ENCODE assay signal across 21 cellular contexts in the genomic region with DNA sequence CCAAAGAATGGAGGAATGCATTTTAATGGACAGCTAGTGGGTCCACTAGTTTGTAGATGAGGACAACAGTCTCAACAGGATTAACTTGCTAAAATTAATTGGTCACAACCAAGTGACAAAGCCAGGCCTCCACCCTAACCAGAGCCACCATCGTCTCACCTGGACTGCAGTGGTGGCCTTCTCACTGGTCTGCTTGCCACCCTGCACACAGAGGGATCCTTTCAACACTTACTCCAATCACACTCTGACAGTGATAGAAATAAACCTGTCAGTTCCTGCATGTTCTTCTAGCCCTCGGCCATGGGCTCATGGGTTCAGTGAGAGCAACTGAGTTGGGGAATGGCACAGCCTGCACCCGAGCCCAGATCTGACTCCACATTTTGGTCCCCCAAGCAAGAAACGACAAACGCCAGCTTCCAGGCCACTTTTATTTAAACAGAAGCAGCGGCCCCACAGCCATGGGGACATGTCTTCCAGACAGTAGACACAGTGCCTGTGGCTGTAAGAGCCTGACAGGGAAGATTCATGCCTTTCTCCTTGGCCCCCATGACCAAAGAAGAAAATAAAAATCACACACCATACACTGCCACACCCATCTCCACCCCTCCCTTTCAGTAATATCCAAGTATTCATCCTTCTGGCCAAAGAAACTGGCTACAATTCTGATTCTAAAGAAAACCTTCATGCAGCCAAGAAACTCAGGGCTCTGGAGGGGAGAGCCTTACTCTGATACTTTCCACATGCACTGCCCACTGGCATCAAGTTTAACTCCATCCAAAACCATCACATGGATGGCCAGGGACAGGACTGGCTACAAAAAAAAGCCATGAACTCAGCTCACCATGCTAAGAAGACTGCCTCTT. TPM values are rescaled to one million over a fixed set of nuclear protein-coding genes. Genes with fewer than 3 reads are reported as not detected.
DNase-seq lines count a peak whose midpoint lies in the region; ATAC-seq and TF ChIP-seq lines count a peak whose summit lies in the region.
"Had no signal": no experiment of that assay in that cellular context is flagged by ENCODE, and none has a peak within 500 bp of the region (broad histone marks: within the 10 kb centered on the region; RNA-seq: fewer than 3 reads in every experiment).

No MANE protein-coding gene starts in this region.

- peaks cover 27% of the 10 kb centered on the region for H3K4me1 ChIP-seq in PC-3 (ENCODE audit: insufficient read depth, low read length)
- H3K4me1 ChIP-seq in esophagus squamous epithelium: peaks cover 9 to 71% (median 12%) of the 10 kb centered on the region in 3 donors
- H3K4me1 ChIP-seq: ascending aorta had no signal

- H3K36me3 ChIP-seq in PC-3 (ENCODE audit: low read depth, low read length) (peaks cover 57% of the 10 kb centered on the region), esophagus squamous epithelium (peaks cover 11 to 86% (median 27%) of the 10 kb centered on the region in 3 donors)

- H3K27ac ChIP-seq in PC-3 (ENCODE audit: low read length) (peak overlapping the region; percentile 84), esophagus squamous epithelium (peak overlapping the region in 3 of 4 donors; percentile 33 to 77 (median 60))
- H3K27ac ChIP-seq: ascending aorta, right lobe of liver, SJSA1 had no signal

- no peak for TF ChIP-seq CTCF in AG10803 (conservative IDR thresholded peaks at IDR 0.05; ENCODE audit: low read length)
- no peak for TF ChIP-seq CTCF in PC-3 (conservative IDR thresholded peaks at IDR 0.05; ENCODE audit: low read depth, low read length)
- no peak for TF ChIP-seq CTCF in esophagus squamous epithelium (IDR thresholded peaks at IDR 0.05)

- no peaks in the 10 kb centered on the region for H3K79me2 ChIP-seq in PC-3 (ENCODE audit: low read length)

- TF ChIP-seq POLR2A in esophagus squamous epithelium (IDR thresholded peaks at IDR 0.05): no peak

- H2AFZ ChIP-seq in PC-3 (ENCODE audit: low read length): no peak overlapping the region

- no peaks in the 10 kb centered on the region for H3F3A ChIP-seq in PC-3 (ENCODE audit: low read length, unreplicated experiment)

- POLR2A ChIA-PET in PC-3 (lab: Charles Lee; ENCODE audit: unreplicated experiment): no interaction called here

- H3K4me2 ChIP-seq in PC-3 (ENCODE audit: low read length): 0 out of 2 replicates have a peak overlapping the region, but pooled peaks have one; percentile 40

- TSS peak; percentile 14 for BruUV-seq in PC-3 (replicated peaks; lab: Mats Ljungman, UMichigan)

- intact Hi-C loops in PC-3 (cut with micrococcal nuclease) (no loop called here), esophagus squamous epithelium (cut with DNase I) (no loop called here), sciatic nerve (cut with DNase I) (no loop called here)

- DNase-seq in AG10803 (ENCODE audit: low read depth): peak; percentile 18
- no peak for DNase-seq in PC-3
- no peak for DNase-seq in esophagus squamous epithelium (lab: John Stamatoyannopoulos, UW)
- no peak for DNase-seq in sciatic nerve (ENCODE audit: low spot score)
- no peak for DNase-seq in SIG-M5 (lab: John Stamatoyannopoulos, UW)
- DNase-seq in amniotic stem cell (lab: John Stamatoyannopoulos, UW): no peak
- DNase-seq in midbrain (lab: John Stamatoyannopoulos, UW): no peak
- DNase-seq: activated naive CD4-positive, alpha-beta T cell treated with Interleukin-2 at 50 U/mL for 16 hours; activated T-cell treated with anti-CD3 and anti-CD28 coated beads, Interleukin-2, amount 50 U/mL, for 48 hours; AML-193; DMS79 treated with DMSO at 0.1 percent for 48 hours; natural killer cell; NCI-H1105 treated with DMSO at 0.1 percent for 48 hours; NCI-H2081 treated with DMSO at 0.1 percent for 48 hours; NCI-H82; stimulated activated CD4-positive, alpha-beta T cell treated with anti-CD3 and anti-CD28 coated beads, Interleukin-15, amount 100 ng/mL, for 24 hours had no signal

- no peak overlapping the region for H3K9ac ChIP-seq in PC-3 (ENCODE audit: low read length)

- no peaks in the 10 kb centered on the region for H3K9me3 ChIP-seq in PC-3 (ENCODE audit: low read length)
- H3K9me3 ChIP-seq in esophagus squamous epithelium: no peaks in the 10 kb centered on the region
- H3K9me3 ChIP-seq: ascending aorta, right lobe of liver, SJSA1 had no signal

- H3K27me3 ChIP-seq in PC-3 (ENCODE audit: low read length): no peaks in the 10 kb centered on the region
- H3K27me3 ChIP-seq in esophagus squamous epithelium: no peaks in the 10 kb centered on the region
- H3K27me3 ChIP-seq: ascending aorta, right lobe of liver, SJSA1 had no signal

- ATAC-seq in PC-3 (no peak; the same call in 1 of the 2 replicates), sciatic nerve (peak; percentile 35), HG02763 (IDR thresholded peaks at IDR 0.05; ENCODE audit: unreplicated experiment) (no peak)
- ATAC-seq: GM12878, natural killer cell had no signal

- 85 to 97% methylated on average over 4 to 6 of the region's 6 CpGs for WGBS in esophagus squamous epithelium, 2 donors

- H3K4me3 ChIP-seq in AG10803 (ENCODE audit: low read length) (no peak overlapping the region), PC-3 (ENCODE audit: low read length) (no peak overlapping the region), esophagus squamous epithelium (no peak overlapping the region)
- H3K4me3 ChIP-seq: ascending aorta, GM12878, right lobe of liver, SJSA1 had no signal

- no peaks in the 10 kb centered on the region for H3K9me2 ChIP-seq in PC-3 (replicated peaks; ENCODE audit: low read length)

- CTCF ChIA-PET in PC-3 (lab: Charles Lee): interaction anchor here (0.7 to 1.0 kb wide), 2 partner anchors 37 to 96 kb away, joined by 3 to 6 read pairs; no protein-coding TSS in a partner anchor

- no peaks in the 10 kb centered on the region for H4K20me1 ChIP-seq in PC-3 (ENCODE audit: low read length)

RNA-seq across cellular contexts. Expression of gene DHCR24, which starts 37.5 kb away (rescaled TPM):
- 166 TPM in 2 replicates for total RNA-seq in PC-3 (2014; rRNA removed)
- 100 to 1,000 TPM; 285 to 499 (median 340) TPM for total RNA-seq in esophagus squamous epithelium
- 158 TPM for total RNA-seq in sciatic nerve

RNA-seq across cellular contexts. Expression of gene TTC22, which starts 48.3 kb away (rescaled TPM):
- total RNA-seq in PC-3 (2014; rRNA removed) (21.8 and 31.3 TPM in 2 replicates), esophagus squamous epithelium (100 to 1,000 TPM in 3 of 4 donors, 10 to 100 TPM in 1; 73.4 to 323 (median 141) TPM), sciatic nerve (0.36 TPM)
- total RNA-seq: ascending aorta, SJSA1 had no signal

Comparison
In these comparisons a context has a peak if more than half of its experiments do, and no peak if none do; other contexts are left out.
1. RNA of gene TTC22, which starts 48.3 kb away (total RNA-seq): 73.4 to 323 TPM in esophagus squamous epithelium and 21.8 to 31.3 TPM in PC-3; 0.36 TPM in sciatic nerve (single experiment); every median in the first group is over 10 times any median in the second.